In genomic region chr2:193373139-193373538, GRCh38 we compare ENCODE assay signal across 33 cellular contexts.
"Had no signal": no experiment of that assay in that cellular context is flagged by ENCODE, and none has a peak within 500 bp of the region (broad histone marks: within the 10 kb centered on the region; RNA-seq: fewer than 3 reads in every experiment).

No MANE protein-coding gene starts in this region.

- H3K4me1 Mint-ChIP-seq: activated CD4-positive, alpha-beta T cell treated with anti-CD3 and anti-CD28 coated beads for 36 hours; activated CD4-positive, alpha-beta T cell treated with anti-CD3 and anti-CD28 coated beads, Interleukin-2, amount 10 ng/mL, durations not matched to agents 24 days and 14 days; activated CD8-positive, alpha-beta memory T cell treated with anti-CD3 and anti-CD28 coated beads, Interleukin-2, amount 10 ng/mL, durations not matched to agents 7 days and 5 days; activated naive CD4-positive, alpha-beta T cell treated with anti-CD3 and anti-CD28 coated beads, Interleukin-2, amount 50 U/mL, for 24 hours; brain had no signal

- ATAC-seq: activated CD4-positive, alpha-beta T cell treated with anti-CD3 and anti-CD28 coated beads for 36 hours; activated CD8-positive, alpha-beta memory T cell treated with anti-CD3 and anti-CD28 coated beads, Interleukin-2, amount 10 ng/mL, durations not matched to agents 7 days and 5 days; activated CD8-positive, alpha-beta T cell treated with anti-CD3 and anti-CD28 coated beads, Interleukin-2, amount 10 ng/mL, durations not matched to agents 7 days and 5 days; activated naive CD8-positive, alpha-beta T cell treated with anti-CD3 and anti-CD28 coated beads, Interleukin-2, amount 50 U/mL, for 24 hours; esophagus mucosa; heart left ventricle had no signal

- H3K4me1 ChIP-seq: adrenal gland, breast epithelium, colonic mucosa, heart left ventricle had no signal

- H3K27ac Mint-ChIP-seq: activated CD4-positive, alpha-beta memory T cell treated with anti-CD3 and anti-CD28 coated beads for 36 hours; activated CD4-positive, alpha-beta T cell treated with anti-CD3 and anti-CD28 coated beads for 36 hours; activated CD4-positive, alpha-beta T cell treated with anti-CD3 and anti-CD28 coated beads, Interleukin-2, amount 10 ng/mL, durations not matched to agents 24 days and 14 days; activated CD8-positive, alpha-beta memory T cell treated with anti-CD3 and anti-CD28 coated beads, Interleukin-2, amount 10 ng/mL, durations not matched to agents 7 days and 5 days; activated CD8-positive, alpha-beta T cell treated with anti-CD3 and anti-CD28 coated beads, Interleukin-2, amount 10 ng/mL, durations not matched to agents 7 days and 5 days; activated naive CD4-positive, alpha-beta T cell treated with anti-CD3 and anti-CD28 coated beads for 36 hours; activated naive CD4-positive, alpha-beta T cell treated with anti-CD3 and anti-CD28 coated beads, Interleukin-2, amount 50 U/mL, for 24 hours; activated naive CD8-positive, alpha-beta T cell treated with anti-CD3 and anti-CD28 coated beads for 36 hours; activated naive CD8-positive, alpha-beta T cell treated with anti-CD3 and anti-CD28 coated beads, Interleukin-2, amount 50 U/mL, for 24 hours; activated T-helper 1 cell treated with anti-CD3 and anti-CD28 coated beads, Interleukin-12 subunit alpha, Interleukin-12 subunit beta, Interleukin-2, Interleukin-4 antibody, amounts not matched to agents 30 ng/mL and 10 ng/mL and 1 ng/mL, durations not matched to agents 14 hours and 24 hours and 36 hours; activated T-helper 2 cell treated with anti-CD3 and anti-CD28 coated beads, Interferon-gamma antibody, Interleukin-2, Interleukin-4, amounts not matched to agents 10 μg/mL and 5 μg/mL and 100 μg/mL, durations not matched to agents 14 hours and 24 hours and 36 hours; brain had no signal

- DNase-seq: activated CD4-positive, alpha-beta memory T cell treated with anti-CD3 and anti-CD28 coated beads for 36 hours; activated CD4-positive, alpha-beta T cell treated with anti-CD3 and anti-CD28 coated beads for 36 hours; activated CD4-positive, alpha-beta T cell treated with anti-CD3 and anti-CD28 coated beads, Interleukin-2, amount 10 ng/mL, durations not matched to agents 24 days and 14 days; activated CD4-positive, CD25-positive, alpha-beta regulatory T cell; activated CD4-positive, CD25-positive, alpha-beta regulatory T cell treated with anti-CD3 and anti-CD28 coated beads, Interleukin-2, amount 50 U/mL, for 72 hours; activated CD8-positive, alpha-beta memory T cell treated with anti-CD3 and anti-CD28 coated beads, Interleukin-2, amount 10 ng/mL, durations not matched to agents 7 days and 5 days; activated CD8-positive, alpha-beta memory T cell treated with anti-CD3 and anti-CD28 coated beads, Interleukin-2, amount 50 U/mL, for 4 hours; activated CD8-positive, alpha-beta T cell treated with anti-CD3 and anti-CD28 coated beads, Interleukin-2, amount 10 ng/mL, durations not matched to agents 7 days and 5 days; activated effector memory CD4-positive, alpha-beta T cell treated with anti-CD3 and anti-CD28 coated beads, Interleukin-2, amount 50 U/mL, for 16 hours; activated naive CD4-positive, alpha-beta T cell treated with anti-CD3 and anti-CD28 coated beads for 36 hours; activated naive CD8-positive, alpha-beta T cell treated with anti-CD3 and anti-CD28 coated beads for 36 hours; activated naive CD8-positive, alpha-beta T cell treated with anti-CD3 and anti-CD28 coated beads, Interleukin-2, amount 50 U/mL, for 24 hours; activated T-cell treated with anti-CD3 and anti-CD28 coated beads, Interleukin-2, amount 50 U/mL, for 1 hour; activated T-cell treated with anti-CD3 and anti-CD28 coated beads, Interleukin-2, amount 50 U/mL, for 48 hours; adrenal gland; amygdala; aorta; central memory CD4-positive, alpha-beta T cell; cerebellar nuclear complex; colonic mucosa; effector CD8-positive, alpha-beta T cell; foreskin fibroblast; glutamatergic neuron; heart left ventricle; hypothalamus had no signal

- FAIRE-seq: endometrium had no signal

- H3K4me3 Mint-ChIP-seq: activated CD4-positive, alpha-beta memory T cell treated with anti-CD3 and anti-CD28 coated beads for 36 hours; activated CD4-positive, alpha-beta T cell treated with anti-CD3 and anti-CD28 coated beads for 36 hours; activated CD4-positive, alpha-beta T cell treated with anti-CD3 and anti-CD28 coated beads, Interleukin-2, amount 10 ng/mL, durations not matched to agents 24 days and 14 days; activated CD8-positive, alpha-beta memory T cell treated with anti-CD3 and anti-CD28 coated beads, Interleukin-2, amount 10 ng/mL, durations not matched to agents 7 days and 5 days; activated CD8-positive, alpha-beta T cell treated with anti-CD3 and anti-CD28 coated beads, Interleukin-2, amount 10 ng/mL, durations not matched to agents 7 days and 5 days; activated naive CD4-positive, alpha-beta T cell treated with anti-CD3 and anti-CD28 coated beads for 36 hours; activated naive CD4-positive, alpha-beta T cell treated with anti-CD3 and anti-CD28 coated beads, Interleukin-2, amount 50 U/mL, for 24 hours; activated naive CD8-positive, alpha-beta T cell treated with anti-CD3 and anti-CD28 coated beads for 36 hours; activated naive CD8-positive, alpha-beta T cell treated with anti-CD3 and anti-CD28 coated beads, Interleukin-2, amount 50 U/mL, for 24 hours; activated T-helper 1 cell treated with anti-CD3 and anti-CD28 coated beads, Interleukin-12 subunit alpha, Interleukin-12 subunit beta, Interleukin-2, Interleukin-4 antibody, amounts not matched to agents 30 ng/mL and 10 ng/mL and 1 ng/mL, durations not matched to agents 14 hours and 24 hours and 36 hours; brain had no signal

- H3K27me3 Mint-ChIP-seq: activated CD4-positive, alpha-beta memory T cell treated with anti-CD3 and anti-CD28 coated beads for 36 hours; activated CD4-positive, alpha-beta T cell treated with anti-CD3 and anti-CD28 coated beads for 36 hours; activated CD4-positive, alpha-beta T cell treated with anti-CD3 and anti-CD28 coated beads, Interleukin-2, amount 10 ng/mL, durations not matched to agents 24 days and 14 days; activated CD8-positive, alpha-beta memory T cell treated with anti-CD3 and anti-CD28 coated beads, Interleukin-2, amount 10 ng/mL, durations not matched to agents 7 days and 5 days; activated naive CD4-positive, alpha-beta T cell treated with anti-CD3 and anti-CD28 coated beads, Interleukin-2, amount 50 U/mL, for 24 hours; activated naive CD8-positive, alpha-beta T cell treated with anti-CD3 and anti-CD28 coated beads for 36 hours; activated naive CD8-positive, alpha-beta T cell treated with anti-CD3 and anti-CD28 coated beads, Interleukin-2, amount 50 U/mL, for 24 hours had no signal

- H3K9me3 Mint-ChIP-seq: activated CD4-positive, alpha-beta memory T cell treated with anti-CD3 and anti-CD28 coated beads for 36 hours; activated CD4-positive, alpha-beta T cell treated with anti-CD3 and anti-CD28 coated beads, Interleukin-2, amount 10 ng/mL, durations not matched to agents 24 days and 14 days; activated naive CD4-positive, alpha-beta T cell treated with anti-CD3 and anti-CD28 coated beads for 36 hours; activated naive CD4-positive, alpha-beta T cell treated with anti-CD3 and anti-CD28 coated beads, Interleukin-2, amount 50 U/mL, for 24 hours; activated T-helper 1 cell treated with anti-CD3 and anti-CD28 coated beads, Interleukin-12 subunit alpha, Interleukin-12 subunit beta, Interleukin-2, Interleukin-4 antibody, amounts not matched to agents 30 ng/mL and 10 ng/mL and 1 ng/mL, durations not matched to agents 14 hours and 24 hours and 36 hours; activated T-helper 2 cell treated with anti-CD3 and anti-CD28 coated beads, Interferon-gamma antibody, Interleukin-2, Interleukin-4, amounts not matched to agents 10 μg/mL and 5 μg/mL and 100 μg/mL, durations not matched to agents 14 hours and 24 hours and 36 hours; brain had no signal

- H3K36me3 Mint-ChIP-seq: activated CD4-positive, alpha-beta memory T cell treated with anti-CD3 and anti-CD28 coated beads for 36 hours; activated CD8-positive, alpha-beta memory T cell treated with anti-CD3 and anti-CD28 coated beads, Interleukin-2, amount 10 ng/mL, durations not matched to agents 7 days and 5 days; activated naive CD4-positive, alpha-beta T cell treated with anti-CD3 and anti-CD28 coated beads, Interleukin-2, amount 50 U/mL, for 24 hours; activated naive CD8-positive, alpha-beta T cell treated with anti-CD3 and anti-CD28 coated beads for 36 hours; brain had no signal

- H3K4me3 ChIP-seq: adrenal gland, breast epithelium, cardiac muscle cell, colonic mucosa, heart left ventricle had no signal

- H3K9me3 ChIP-seq: adrenal gland, breast epithelium, colonic mucosa, heart left ventricle had no signal

- H3K27ac ChIP-seq: adrenal gland, breast epithelium, cardiac muscle cell, colonic mucosa, heart left ventricle had no signal

- H3K27me3 ChIP-seq: adrenal gland, breast epithelium, cardiac muscle cell, colonic mucosa, heart left ventricle had no signal

- H3K36me3 ChIP-seq: adrenal gland, breast epithelium, cardiac muscle cell, colonic mucosa, heart left ventricle had no signal
